Comparison of ENCODE assay signal across 8 cellular contexts in the genomic region with DNA sequence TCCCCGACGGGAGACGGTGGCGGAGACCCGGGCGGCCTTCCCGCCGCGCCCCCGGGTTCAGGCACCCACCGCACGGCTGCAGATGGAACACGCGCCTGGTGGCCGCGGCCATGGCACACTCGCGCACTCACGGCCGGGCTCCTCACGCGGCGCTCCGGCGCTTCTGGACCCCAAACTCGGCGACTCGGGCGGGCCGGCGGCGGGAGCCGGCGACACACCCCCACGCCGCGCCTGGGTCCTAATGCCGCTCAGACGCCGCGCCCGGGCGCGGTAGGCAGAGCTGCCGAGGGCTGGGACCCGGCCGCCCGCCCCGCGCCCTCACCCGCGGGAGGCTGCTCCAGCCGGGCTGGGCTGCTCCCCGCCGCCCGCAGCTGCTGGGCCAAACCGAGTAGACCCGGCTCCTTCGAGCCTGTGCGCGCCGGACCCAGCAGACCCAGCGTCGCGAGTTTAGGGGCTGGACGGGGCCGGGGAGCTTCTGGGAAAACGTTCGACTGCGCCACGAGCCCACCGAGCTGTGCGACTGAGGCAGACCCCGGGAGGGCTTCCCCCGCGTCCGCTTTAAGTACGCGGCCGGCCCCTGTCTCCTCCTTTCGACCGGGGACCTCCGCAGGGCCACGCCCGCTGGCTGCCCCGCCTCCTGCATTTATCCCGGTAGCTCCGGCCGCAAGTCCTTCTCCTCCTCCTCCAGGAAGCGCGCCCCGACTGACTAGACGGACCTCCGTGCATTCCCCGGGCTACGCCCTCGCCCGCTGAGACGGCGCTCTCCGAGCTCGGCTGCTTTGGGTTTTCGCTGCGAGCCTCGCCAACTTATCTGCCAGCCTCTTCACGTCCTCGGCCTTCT. TPM values are rescaled to one million over a fixed set of nuclear protein-coding genes. Genes with fewer than 3 reads are reported as not detected.
DNase-seq lines count a peak whose midpoint lies in the region; ATAC-seq and FAIRE-seq lines count a peak whose summit lies in the region.

TSS of gene SLC4A11 (minus strand) at position 165 of the 841 bp plus-strand sequence. CDS start at position 112, 53 bp downstream.

- H3K4me1 Mint-ChIP-seq in activated CD4-positive, alpha-beta memory T cell treated with anti-CD3 and anti-CD28 coated beads, Interleukin-2, amount 10 ng/mL, durations not matched to agents 7 days and 5 days: peaks cover 15% of the 10 kb centered on the region

- H3K4me1 ChIP-seq in esophagus (ENCODE audit: control insufficient read depth in 2 of 2, insufficient read depth in 2 of 2, low read length in 1 of 2) (peaks cover 0 to 17% of the 10 kb centered on the region in 2 donors), mucosa of stomach (ENCODE audit: control insufficient read depth, insufficient read depth, low read length) (peaks cover 6% of the 10 kb centered on the region)

- WGBS in esophagus, 2 donors: 0 to 1% methylated on average over 107 of the region's 107 CpGs

- peak within 1 kb of the TSS; percentile 60 to 65 for H3K27ac ChIP-seq in esophagus (ENCODE audit: low read depth in 2 of 2, low read length in 1 of 2)

- H3K9me3 Mint-ChIP-seq in activated CD4-positive, alpha-beta memory T cell treated with anti-CD3 and anti-CD28 coated beads, Interleukin-2, amount 10 ng/mL, durations not matched to agents 7 days and 5 days: no peaks in the 10 kb centered on the region

- H3K36me3 ChIP-seq in esophagus (ENCODE audit: control insufficient read depth in 2 of 2, insufficient read depth in 2 of 2, low read length in 1 of 2) (no peaks in the 10 kb centered on the region), mucosa of stomach (ENCODE audit: control insufficient read depth, insufficient read depth, low read length) (no peaks in the 10 kb centered on the region)

- H3K27ac Mint-ChIP-seq in activated CD4-positive, alpha-beta memory T cell treated with anti-CD3 and anti-CD28 coated beads, Interleukin-2, amount 10 ng/mL, durations not matched to agents 7 days and 5 days: no peak within 1 kb of the TSS

- H3K4me3 ChIP-seq in esophagus (ENCODE audit: low read depth in 1 of 2, low read length in 2 of 2) (peak within 1 kb of the TSS; percentile 68 to 84), mucosa of stomach (ENCODE audit: low read length) (peak within 1 kb of the TSS; percentile 60)

- DNase-seq in CD1c-positive myeloid dendritic cell (ENCODE audit: extremely low spot score): peak; percentile 70
- DNase-seq in NCI-H146 treated with DMSO at 0.1 percent for 48 hours (lab: John Stamatoyannopoulos, UW; ENCODE audit: unreplicated experiment): peak; percentile 62
- DNase-seq in activated CD4-positive, alpha-beta memory T cell treated with anti-CD3 and anti-CD28 coated beads, Interleukin-2, amount 10 ng/mL, durations not matched to agents 7 days and 5 days: peak; percentile 45
- peak; percentile 82 for DNase-seq in urothelium cell line (ENCODE audit: low spot score)
- no peak for DNase-seq in NCI-H1694 (lab: John Stamatoyannopoulos, UW)

- H3K27me3 ChIP-seq in esophagus (ENCODE audit: control insufficient read depth in 1 of 2, insufficient read depth in 2 of 2, low read length in 2 of 2) (peaks cover 0 to 4% of the 10 kb centered on the region in 2 donors), mucosa of stomach (ENCODE audit: control insufficient read depth, insufficient read depth, low read length) (peaks cover 42% of the 10 kb centered on the region)

- H3K4me3 Mint-ChIP-seq in activated CD4-positive, alpha-beta memory T cell treated with anti-CD3 and anti-CD28 coated beads, Interleukin-2, amount 10 ng/mL, durations not matched to agents 7 days and 5 days: peak within 1 kb of the TSS; percentile 87

- ATAC-seq in GM19455 (IDR thresholded peaks at IDR 0.05; ENCODE audit: unreplicated experiment): peak; percentile 62

- POLR2A ChIA-PET in activated CD4-positive, alpha-beta memory T cell treated with anti-CD3 and anti-CD28 coated beads, Interleukin-2, amount 10 ng/mL, durations not matched to agents 7 days and 5 days (lab: Charles Lee): interaction anchor here (0.6 to 1.8 kb wide), 8 partner anchors 10 to 81 kb away, joined by 3 to 9 read pairs (median 4); partner anchors contain the start of gene ITPA

- peak; percentile 13 for FAIRE-seq in urothelium cell line (lab: Jason Lieb, UNC)

- CTCF ChIA-PET in activated CD4-positive, alpha-beta memory T cell treated with anti-CD3 and anti-CD28 coated beads, Interleukin-2, amount 10 ng/mL, durations not matched to agents 7 days and 5 days (lab: Charles Lee): interaction anchor here (0.7 to 1.6 kb wide), 5 partner anchors 9 to 437 kb away, joined by 3 to 7 read pairs (median 3); partner anchors contain the start of gene DNAAF9

- H3K27me3 Mint-ChIP-seq in activated CD4-positive, alpha-beta memory T cell treated with anti-CD3 and anti-CD28 coated beads, Interleukin-2, amount 10 ng/mL, durations not matched to agents 7 days and 5 days: peaks cover 51% of the 10 kb centered on the region

- peaks cover 3% of the 10 kb centered on the region for H3K36me3 Mint-ChIP-seq in activated CD4-positive, alpha-beta memory T cell treated with anti-CD3 and anti-CD28 coated beads, Interleukin-2, amount 10 ng/mL, durations not matched to agents 7 days and 5 days (ENCODE audit: low read depth)

- H3K9me3 ChIP-seq in esophagus (ENCODE audit: control insufficient read depth in 2 of 2, insufficient read depth in 1 of 2, low read depth in 1 of 2, low read length in 1 of 2) (peaks cover 0 to 3% of the 10 kb centered on the region in 2 donors), mucosa of stomach (ENCODE audit: control insufficient read depth, low read length) (no peaks in the 10 kb centered on the region)

- H3K9ac ChIP-seq in mucosa of stomach (ENCODE audit: low read length): peak within 1 kb of the TSS; percentile 63

RNA-seq across cellular contexts. Expression of gene SLC4A11, which starts in this region (rescaled TPM):
- total RNA-seq in activated CD4-positive, alpha-beta memory T cell treated with anti-CD3 and anti-CD28 coated beads, Interleukin-2, amount 10 ng/mL, durations not matched to agents 7 days and 5 days: 1 to 10 TPM; 1.6 to 1.8 TPM
- 10 to 100 TPM; 11.5 to 19.8 TPM for polyA plus RNA-seq in esophagus
